ENCODE assay signal across 1 cellular context in genomic region chr7:43104874-43105520, GRCh38.
TF ChIP-seq lines count a peak whose summit lies in the region.

No MANE protein-coding gene starts in this region.

TF ChIP-seq in K562, 482 proteins besides CTCF, POLR2A, EP300 and RAD21 (continued from another document and continues in another):
- TF ChIP-seq THAP12 (CRISPR knock-in tag; IDR thresholded peaks at IDR 0.05) (no peak), TARDBP (IDR thresholded peaks at IDR 0.05) (no peak), FOXJ2 (tag; IDR thresholded peaks at IDR 0.05) (0 out of 2 replicates have a peak, but pooled peaks have one; percentile 50), CTBP1 (IDR thresholded peaks at IDR 0.05; ENCODE audit: borderline replicate concordance) (peak; percentile 35), SNIP1 (IDR thresholded peaks at IDR 0.05; ENCODE audit: low read depth) (no peak), ZNF197 (CRISPR knock-in tag; IDR thresholded peaks at IDR 0.05; ENCODE audit: low read depth) (no peak), SRF (CRISPR knock-in tag; IDR thresholded peaks at IDR 0.05) (no peak), SMARCA4 (IDR thresholded peaks at IDR 0.05) (peak; percentile 74), MAFF (IDR thresholded peaks at IDR 0.05; ENCODE audit: low read length) (peak; percentile 83), CHD7 (IDR thresholded peaks at IDR 0.05; ENCODE audit: low read depth, low read length) (no peak), ZNF316 (IDR thresholded peaks at IDR 0.05) (peak; percentile 94), ETV1 (tag; conservative IDR thresholded peaks at IDR 0.05; ENCODE audit: low read depth) (peak; percentile 71), CAMTA2 (CRISPR knock-in tag; conservative IDR thresholded peaks at IDR 0.05) (no peak), NCOA1 (IDR thresholded peaks at IDR 0.05; ENCODE audit: low read depth) (no peak), NBN (IDR thresholded peaks at IDR 0.05; ENCODE audit: low read depth) (0 out of 2 replicates have a peak, but pooled peaks have one; percentile 25), ELF1 (tag; IDR thresholded peaks at IDR 0.05) (peak; percentile 19; the same call in 1 of the 2 replicates), NR2C2 (CRISPR knock-in tag; IDR thresholded peaks at IDR 0.05) (no peak), NR2C2 (tag; IDR thresholded peaks at IDR 0.05) (peak; percentile 56; the same call in 1 of the 2 replicates), C11orf30 (IDR thresholded peaks at IDR 0.05; ENCODE audit: low read depth) (peak; percentile 92), ATF1 (CRISPR knock-in tag; IDR thresholded peaks at IDR 0.05) (no peak), ATF1 (tag; IDR thresholded peaks at IDR 0.05) (0 out of 2 replicates have a peak, but pooled peaks have one; percentile 15), NFE2L1 (tag; IDR thresholded peaks at IDR 0.05; ENCODE audit: borderline replicate concordance, low read depth) (peak; percentile 89), GABPA (tag; conservative IDR thresholded peaks at IDR 0.05; ENCODE audit: low read depth) (no peak), MECOM (CRISPR knock-in tag; IDR thresholded peaks at IDR 0.05) (no peak; the same call in 1 of the 2 replicates), MAZ (CRISPR knock-in tag; conservative IDR thresholded peaks at IDR 0.05 in 1 of 2, IDR thresholded peaks at IDR 0.05 in 1 of 2) (no peak), BRD9 (IDR thresholded peaks at IDR 0.05; ENCODE audit: low read depth, partially characterized antibody) (peak; percentile 42), GABPB1 (CRISPR knock-in tag; IDR thresholded peaks at IDR 0.05) (no peak), GATAD2B (IDR thresholded peaks at IDR 0.05; ENCODE audit: borderline replicate concordance) (peak; percentile 49; the same call in 1 of the 2 replicates), POLR3G (IDR thresholded peaks at IDR 0.05; ENCODE audit: extremely low read depth, insufficient read length, insufficient replicate concordance) (no peak), KDM1A (IDR thresholded peaks at IDR 0.05) (peak; percentile 73 to 83), ZZZ3 (IDR thresholded peaks at IDR 0.05) (no peak), NR0B1 (IDR thresholded peaks at IDR 0.05; ENCODE audit: partially characterized antibody) (no peak)
- TF ChIP-seq, protein P1, sequence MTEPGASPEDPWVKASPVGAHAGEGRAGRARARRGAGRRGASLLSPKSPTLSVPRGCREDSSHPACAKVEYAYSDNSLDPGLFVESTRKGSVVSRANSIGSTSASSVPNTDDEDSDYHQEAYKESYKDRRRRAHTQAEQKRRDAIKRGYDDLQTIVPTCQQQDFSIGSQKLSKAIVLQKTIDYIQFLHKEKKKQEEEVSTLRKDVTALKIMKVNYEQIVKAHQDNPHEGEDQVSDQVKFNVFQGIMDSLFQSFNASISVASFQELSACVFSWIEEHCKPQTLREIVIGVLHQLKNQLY (CRISPR knock-in tag; conservative IDR thresholded peaks at IDR 0.05): no peak
- TF ChIP-seq, protein P2, sequence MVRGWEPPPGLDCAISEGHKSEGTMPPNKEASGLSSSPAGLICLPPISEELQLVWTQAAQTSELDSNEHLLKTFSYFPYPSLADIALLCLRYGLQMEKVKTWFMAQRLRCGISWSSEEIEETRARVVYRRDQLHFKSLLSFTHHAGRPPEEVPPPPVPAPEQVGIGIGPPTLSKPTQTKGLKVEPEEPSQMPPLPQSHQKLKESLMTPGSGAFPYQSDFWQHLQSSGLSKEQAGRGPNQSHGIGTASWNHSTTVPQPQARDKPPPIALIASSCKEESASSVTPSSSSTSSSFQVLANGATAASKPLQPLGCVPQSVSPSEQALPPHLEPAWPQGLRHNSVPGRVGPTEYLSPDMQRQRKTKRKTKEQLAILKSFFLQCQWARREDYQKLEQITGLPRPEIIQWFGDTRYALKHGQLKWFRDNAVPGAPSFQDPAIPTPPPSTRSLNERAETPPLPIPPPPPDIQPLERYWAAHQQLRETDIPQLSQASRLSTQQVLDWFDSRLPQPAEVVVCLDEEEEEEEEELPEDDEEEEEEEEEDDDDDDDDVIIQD (CRISPR knock-in tag; IDR thresholded peaks at IDR 0.05): no peak
- TF ChIP-seq, protein P3, sequence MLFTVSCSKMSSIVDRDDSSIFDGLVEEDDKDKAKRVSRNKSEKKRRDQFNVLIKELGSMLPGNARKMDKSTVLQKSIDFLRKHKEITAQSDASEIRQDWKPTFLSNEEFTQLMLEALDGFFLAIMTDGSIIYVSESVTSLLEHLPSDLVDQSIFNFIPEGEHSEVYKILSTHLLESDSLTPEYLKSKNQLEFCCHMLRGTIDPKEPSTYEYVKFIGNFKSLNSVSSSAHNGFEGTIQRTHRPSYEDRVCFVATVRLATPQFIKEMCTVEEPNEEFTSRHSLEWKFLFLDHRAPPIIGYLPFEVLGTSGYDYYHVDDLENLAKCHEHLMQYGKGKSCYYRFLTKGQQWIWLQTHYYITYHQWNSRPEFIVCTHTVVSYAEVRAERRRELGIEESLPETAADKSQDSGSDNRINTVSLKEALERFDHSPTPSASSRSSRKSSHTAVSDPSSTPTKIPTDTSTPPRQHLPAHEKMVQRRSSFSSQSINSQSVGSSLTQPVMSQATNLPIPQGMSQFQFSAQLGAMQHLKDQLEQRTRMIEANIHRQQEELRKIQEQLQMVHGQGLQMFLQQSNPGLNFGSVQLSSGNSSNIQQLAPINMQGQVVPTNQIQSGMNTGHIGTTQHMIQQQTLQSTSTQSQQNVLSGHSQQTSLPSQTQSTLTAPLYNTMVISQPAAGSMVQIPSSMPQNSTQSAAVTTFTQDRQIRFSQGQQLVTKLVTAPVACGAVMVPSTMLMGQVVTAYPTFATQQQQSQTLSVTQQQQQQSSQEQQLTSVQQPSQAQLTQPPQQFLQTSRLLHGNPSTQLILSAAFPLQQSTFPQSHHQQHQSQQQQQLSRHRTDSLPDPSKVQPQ (CRISPR knock-in tag; IDR thresholded peaks at IDR 0.05; ENCODE audit: borderline replicate concordance): no peak
- TF ChIP-seq, protein P4, sequence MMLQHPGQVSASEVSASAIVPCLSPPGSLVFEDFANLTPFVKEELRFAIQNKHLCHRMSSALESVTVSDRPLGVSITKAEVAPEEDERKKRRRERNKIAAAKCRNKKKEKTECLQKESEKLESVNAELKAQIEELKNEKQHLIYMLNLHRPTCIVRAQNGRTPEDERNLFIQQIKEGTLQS (IDR thresholded peaks at IDR 0.05): peak; percentile 82
- TF ChIP-seq, protein P4 (CRISPR knock-in tag; conservative IDR thresholded peaks at IDR 0.05): no peak
- TF ChIP-seq, protein P5, sequence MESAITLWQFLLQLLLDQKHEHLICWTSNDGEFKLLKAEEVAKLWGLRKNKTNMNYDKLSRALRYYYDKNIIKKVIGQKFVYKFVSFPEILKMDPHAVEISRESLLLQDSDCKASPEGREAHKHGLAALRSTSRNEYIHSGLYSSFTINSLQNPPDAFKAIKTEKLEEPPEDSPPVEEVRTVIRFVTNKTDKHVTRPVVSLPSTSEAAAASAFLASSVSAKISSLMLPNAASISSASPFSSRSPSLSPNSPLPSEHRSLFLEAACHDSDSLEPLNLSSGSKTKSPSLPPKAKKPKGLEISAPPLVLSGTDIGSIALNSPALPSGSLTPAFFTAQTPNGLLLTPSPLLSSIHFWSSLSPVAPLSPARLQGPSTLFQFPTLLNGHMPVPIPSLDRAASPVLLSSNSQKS (CRISPR knock-in tag; IDR thresholded peaks at IDR 0.05): no peak
